28 cellular contexts compared by ENCODE assay signal in the genomic region with DNA sequence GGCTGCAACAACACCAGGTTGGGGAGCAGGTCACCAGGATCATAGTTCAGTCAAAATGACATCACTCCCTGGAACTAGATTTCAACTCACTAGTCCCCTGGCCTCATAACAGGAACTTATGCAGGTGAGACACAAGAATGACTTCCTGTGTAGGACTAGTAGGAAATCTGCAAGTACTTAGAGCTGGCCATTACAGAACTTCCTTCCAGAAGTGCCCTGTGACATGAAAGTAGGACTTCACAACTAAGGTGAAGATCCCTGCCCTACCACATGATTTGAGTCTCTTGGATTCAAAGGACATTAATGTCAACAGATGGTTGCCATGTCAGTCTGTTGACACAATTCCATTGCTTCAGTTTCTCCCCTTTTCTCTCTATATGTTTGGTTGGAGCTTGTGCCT.
A peak's percentile ranks its signal among the peaks of the same experiment; 100 is the strongest.
DNase-seq lines count a peak whose midpoint lies in the region; ATAC-seq and TF ChIP-seq lines count a peak whose summit lies in the region.
"Had no signal": no experiment of that assay in that cellular context is flagged by ENCODE, and none has a peak within 500 bp of the region (broad histone marks: within the 10 kb centered on the region; RNA-seq: fewer than 3 reads in every experiment).

No MANE protein-coding gene starts in this region.

- DNase-seq in EL: peak; percentile 3
- DNase-seq in NCI-H69 (lab: John Stamatoyannopoulos, UW): peak; percentile 59
- DNase-seq in fibroblast of villous mesenchyme (ENCODE audit: low read depth): peak; percentile 51
- no peak for DNase-seq in activated CD4-positive, alpha-beta T cell treated with anti-CD3 and anti-CD28 coated beads for 4 hours
- DNase-seq: activated CD4-positive, alpha-beta T cell treated with anti-CD3 and anti-CD28 coated beads, Interleukin-2, amount 10 ng/mL, durations not matched to agents 7 days and 5 days; activated gamma-delta T cell; activated naive CD8-positive, alpha-beta T cell treated with anti-CD3 and anti-CD28 coated beads for 36 hours; activated T-cell treated with anti-CD3 and anti-CD28 coated beads, Interleukin-2, amount 50 U/mL, for 1 hour; anterior cingulate cortex; Caco-2; effector CD4-positive, alpha-beta T cell; glutamatergic neuron; left lung; mesendoderm; NCI-H1105; NCI-H1930; NCI-H526 treated with DMSO at 0.1 percent for 48 hours; ovary; SJCRH30; stimulated activated CD4-positive, alpha-beta T cell treated with anti-CD3 and anti-CD28 coated beads, Interleukin-4, amount 100 ng/mL, for 24 hours; T1000 had no signal

- no peak overlapping the region for H3K4me3 ChIP-seq in fibroblast of villous mesenchyme (ENCODE audit: low read depth, low read length)
- H3K4me3 ChIP-seq: BLaER1 treated with 17β-estradiol and CSF1 and Interleukin-3, amounts not matched to agents 10 nM and 100 nM; GM12878; left lung; ovary; SJCRH30; tibial nerve had no signal

- ATAC-seq in GM21786 (IDR thresholded peaks at IDR 0.05; ENCODE audit: unreplicated experiment) (peak; percentile 63), GM18870 (IDR thresholded peaks at IDR 0.05; ENCODE audit: unreplicated experiment) (no peak), GM18520 (IDR thresholded peaks at IDR 0.05; ENCODE audit: unreplicated experiment) (no peak)
- ATAC-seq: GM12878, HCT116, left lung had no signal

- no peak for TF ChIP-seq CTCF in fibroblast of villous mesenchyme (IDR thresholded peaks at IDR 0.05; ENCODE audit: insufficient read depth, low read depth, low read length)

Comparison
In these comparisons a context has a peak if more than half of its experiments do, and no peak if none do; other contexts are left out.
1. DNase-seq: peak in EL (single experiment), NCI-H69 (single experiment) and fibroblast of villous mesenchyme (single experiment); none in activated CD4-positive, alpha-beta T cell treated with anti-CD3 and anti-CD28 coated beads for 4 hours (0 of 2).